10 cellular contexts compared by ENCODE assay signal in the genomic region with DNA sequence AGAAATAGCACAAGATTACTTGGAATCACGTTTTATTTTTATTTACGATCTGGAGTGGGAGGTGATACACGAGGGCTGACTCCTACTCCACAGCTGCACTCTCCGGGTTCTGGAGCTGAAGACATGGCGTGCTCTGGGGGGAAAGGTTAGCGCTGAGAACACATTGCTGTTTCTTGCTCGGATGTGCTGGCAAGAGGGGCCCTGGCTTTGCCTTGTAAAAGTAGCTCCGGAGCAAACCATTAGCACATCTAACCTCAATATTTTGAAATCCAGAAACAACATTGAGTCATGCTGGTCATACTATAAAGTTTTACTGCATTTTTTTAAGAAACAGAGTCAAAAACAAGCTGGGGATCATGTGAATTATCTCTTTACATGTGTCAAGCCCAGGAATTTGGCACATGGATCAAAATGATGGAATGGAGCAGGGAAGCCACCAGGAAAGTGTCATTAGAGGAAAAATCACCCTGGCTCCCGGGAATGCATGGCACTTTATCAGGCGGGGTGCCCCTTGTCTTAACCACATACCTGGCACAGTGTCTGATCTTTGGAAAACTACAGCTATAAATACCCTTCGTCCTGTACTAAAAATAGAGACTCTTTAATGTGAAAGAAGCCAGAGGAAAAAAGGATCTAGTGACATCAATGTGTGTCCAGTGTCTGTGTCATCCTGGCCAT. TPM values are rescaled to one million over a fixed set of nuclear protein-coding genes. Genes with fewer than 3 reads are reported as not detected.
DNase-seq lines count a peak whose midpoint lies in the region; ATAC-seq, FAIRE-seq and TF ChIP-seq lines count a peak whose summit lies in the region.
"Had no signal": no experiment of that assay in that cellular context is flagged by ENCODE, and none has a peak within 500 bp of the region (broad histone marks: within the 10 kb centered on the region; RNA-seq: fewer than 3 reads in every experiment).

No MANE protein-coding gene starts in this region.

- no peaks in the 10 kb centered on the region for H3K36me3 Mint-ChIP-seq in chondrocyte (ENCODE audit: low read depth)
- H3K36me3 Mint-ChIP-seq in CD4-positive, alpha-beta T cell (ENCODE audit: low read depth), result no peaks in the 10 kb centered on the region

- H3K27ac Mint-ChIP-seq in chondrocyte (ENCODE audit: unreplicated experiment), result peak overlapping the region; percentile 95
- H3K27ac Mint-ChIP-seq in CD4-positive, alpha-beta T cell, result no peak overlapping the region

- TF ChIP-seq EP300 in A549 (IDR thresholded peaks at IDR 0.05), result no peak

- CTCF ChIA-PET in A549 (lab: Yijun Ruan, JAX), result interaction anchor here (0.7 to 2.3 kb wide), 5 partner anchors 8 to 139 kb away, joined by 3 to 11 read pairs (median 4); no protein-coding TSS in a partner anchor
- CTCF ChIA-PET in CD4-positive, alpha-beta T cell (lab: Charles Lee), result no interaction called here

- TF ChIP-seq CTCF in A549 (IDR thresholded peaks at IDR 0.05) (no peak), chondrocyte (IDR thresholded peaks at IDR 0.05) (no peak)
- TF ChIP-seq CTCF in CD4-positive, alpha-beta T cell (IDR thresholded peaks at IDR 0.05), result no peak

- H3K4me1 Mint-ChIP-seq in chondrocyte (ENCODE audit: low read depth), result peaks cover 54% of the 10 kb centered on the region
- H3K4me1 Mint-ChIP-seq in CD4-positive, alpha-beta T cell (ENCODE audit: low read depth), result no peaks in the 10 kb centered on the region

- peak overlapping the region; percentile 49 for H3K4me2 ChIP-seq in A549

- H3K27me3 Mint-ChIP-seq in chondrocyte (ENCODE audit: low read depth), result no peaks in the 10 kb centered on the region
- peaks cover 35% of the 10 kb centered on the region for H3K27me3 Mint-ChIP-seq in CD4-positive, alpha-beta T cell

- peaks cover 28% of the 10 kb centered on the region for H3K4me1 ChIP-seq in A549

- POLR2A ChIA-PET in A549 (lab: Yijun Ruan, JAX), result no interaction called here
- POLR2A ChIA-PET in CD4-positive, alpha-beta T cell (lab: Charles Lee), result no interaction called here

- intact Hi-C loops in CD4-positive, alpha-beta T cell (cut with DNase I, micrococcal nuclease), result no loop called here

- H3K4me3 Mint-ChIP-seq in chondrocyte (ENCODE audit: unreplicated experiment), result peak overlapping the region; percentile 17
- H3K4me3 Mint-ChIP-seq in CD4-positive, alpha-beta T cell, result no peak overlapping the region

- H3K27ac ChIP-seq in A549, result peak overlapping the region in 1 of 2 experiments; percentile 58; a peak in 2 of 6 replicates
- H3K27ac ChIP-seq in CD4-positive, alpha-beta T cell (ENCODE audit: low read depth, low read length), result no peak overlapping the region

- no peaks in the 10 kb centered on the region for H3K9me3 Mint-ChIP-seq in chondrocyte (ENCODE audit: low read depth)
- no peaks in the 10 kb centered on the region for H3K9me3 Mint-ChIP-seq in CD4-positive, alpha-beta T cell

- no peak; a peak in 1 of 5 replicates for TF ChIP-seq RAD21 in A549 (conservative IDR thresholded peaks at IDR 0.05 in 1 of 2, IDR thresholded peaks at IDR 0.05 in 1 of 2)

- no peaks in the 10 kb centered on the region for H3K27me3 ChIP-seq in CD4-positive, alpha-beta T cell (ENCODE audit: control insufficient read depth, insufficient read depth, low read length)

- TF ChIP-seq POLR2A in A549 (IDR thresholded peaks at IDR 0.05; ENCODE audit: low read length), result no peak

- DNase-seq in A549 (ENCODE audit: low read depth in 1 of 2, low spot score in 1 of 2), result peak in 1 of 2 experiments; percentile 33
- DNase-seq in MV-4-11 (lab: John Stamatoyannopoulos, UW), result peak; percentile 95
- no peak for DNase-seq in chondrocyte (ENCODE audit: low spot score)
- DNase-seq in mucosa of gallbladder (ENCODE audit: low spot score), result peak; percentile 47
- DNase-seq in activated naive CD4-positive, alpha-beta T cell treated with anti-CD3 and anti-CD28 coated beads, Interleukin-2, amount 50 U/mL, for 16 hours, result no peak
- no peak for DNase-seq in dermis blood vessel endothelial cell
- DNase-seq in CD4-positive, alpha-beta T cell, result no peak
- DNase-seq: AML-193; stimulated activated CD4-positive, alpha-beta T cell treated with anti-CD3 and anti-CD28 coated beads, Interleukin-4, amount 100 ng/mL, for 4 hours had no signal

- FAIRE-seq in A549 (lab: Jason Lieb, UNC), result no peak

- WGBS in A549 (ENCODE audit: missing lambda C conversion rate), result 36% methylated on average over 11 of the region's 11 CpGs

- no peak overlapping the region for H3K4me3 ChIP-seq in A549

- ATAC-seq in A549 (peak; percentile 69 to 73; a peak in 5 of 6 replicates), HG02642 (IDR thresholded peaks at IDR 0.05; ENCODE audit: poor library complexity, unreplicated experiment) (no peak)
- no peak for ATAC-seq in CD4-positive, alpha-beta T cell (ENCODE audit: poor library complexity)

- no peaks in the 10 kb centered on the region for H3K9me3 ChIP-seq in A549
- H3K9me3 ChIP-seq in CD4-positive, alpha-beta T cell (ENCODE audit: control insufficient read depth, low read length), result no peaks in the 10 kb centered on the region

TF ChIP-seq in A549, 52 proteins besides CTCF, POLR2A, EP300 and RAD21:
- 0 out of 2 replicates have a peak, but pooled peaks have one; percentile 29 for TF ChIP-seq GATA3 (IDR thresholded peaks at IDR 0.05; ENCODE audit: borderline replicate concordance)
- TF ChIP-seq HES2 (IDR thresholded peaks at IDR 0.05), result peak; percentile 47; the same call in 1 of the 2 replicates
- no peak; the same call in 1 of the 2 replicates for TF ChIP-seq FOSL2 (IDR thresholded peaks at IDR 0.05)
- 0 out of 2 replicates have a peak, but pooled peaks have one; percentile 17 for TF ChIP-seq FOSL2 (CRISPR knock-in tag; IDR thresholded peaks at IDR 0.05)
- no peak for TF ChIP-seq NR3C1 (IDR thresholded peaks at IDR 0.05)
- peak; percentile 38; the same call in 1 of the 2 replicates for TF ChIP-seq JUNB (IDR thresholded peaks at IDR 0.05)
- peak; percentile 55 to 76; a peak in 3 of 4 replicates for TF ChIP-seq CEBPB (IDR thresholded peaks at IDR 0.05)
- TF ChIP-seq BCL3 (IDR thresholded peaks at IDR 0.05), result 0 out of 3 replicates have a peak, but pooled peaks have one; percentile 16
- TF ChIP-seq EHF (CRISPR knock-in tag; IDR thresholded peaks at IDR 0.05), result no peak

RNA-seq across cellular contexts. Expression of gene LYZL1, which starts 31.6 kb away (rescaled TPM):
- polyA plus RNA-seq in A549 (2011; rRNA removed), result not detected in 2 replicates
- polyA plus RNA-seq in A549 (2012; cell fraction: cytosol; rRNA removed), result not detected in 2 replicates
- not detected in 2 replicates for polyA plus RNA-seq in A549 (2012; cell fraction: nucleus; rRNA removed)
- not detected in 3 replicates for polyA plus RNA-seq in A549 (2017; fragmentation: RNase III; extraction: RNeasy Plus Mini Kit Qiagen cat#74134 plus additional on column Dnase treatment)
- polyA minus RNA-seq in A549 (2011; rRNA and poly(A)+ RNA removed), result not detected in 2 replicates
- not detected in 3 replicates for total RNA-seq in chondrocyte
- not detected for total RNA-seq in mucosa of gallbladder
- total RNA-seq in dermis blood vessel endothelial cell, result not detected in 2 replicates
- not detected for total RNA-seq in CD4-positive, alpha-beta T cell

Comparison
In these comparisons a context has a peak if more than half of its experiments do, and no peak if none do; other contexts are left out.
1. ATAC-seq: peak in A549 (2 of 2); none in HG02642 (single experiment) and CD4-positive, alpha-beta T cell (single experiment).
2. DNase-seq: peak in MV-4-11 (single experiment) and mucosa of gallbladder (single experiment); none in chondrocyte (single experiment), activated naive CD4-positive, alpha-beta T cell treated with anti-CD3 and anti-CD28 coated beads, Interleukin-2, amount 50 U/mL, for 16 hours (single experiment), dermis blood vessel endothelial cell (single experiment) and CD4-positive, alpha-beta T cell (0 of 10).